1 cellular context compared by ENCODE assay signal in genomic region chr6:35731736-35732532, GRCh38.
TF ChIP-seq lines count a peak whose summit lies in the region.

No MANE protein-coding gene starts in this region.

TF ChIP-seq in HepG2, 621 proteins besides CTCF, POLR2A, EP300 and RAD21 (continued from another document and continues in another):
- TF ChIP-seq SRSF9 (IDR thresholded peaks at IDR 0.05; ENCODE audit: borderline replicate concordance, insufficient read depth, low read depth, low read length, poor library complexity, severe bottlenecking) (no peak), SRSF1 (optimal IDR thresholded peaks at IDR 0.05; ENCODE audit: low read depth, low read length) (peak; percentile 77), ZIK1 (CRISPR knock-in tag; IDR thresholded peaks at IDR 0.05; ENCODE audit: borderline replicate concordance, low read depth) (no peak), ZBTB42 (CRISPR knock-in tag; IDR thresholded peaks at IDR 0.05) (0 out of 2 replicates have a peak, but pooled peaks have one; percentile 44), GTF3A (CRISPR knock-in tag; conservative IDR thresholded peaks at IDR 0.05) (no peak), SUZ12 (IDR thresholded peaks at IDR 0.05; ENCODE audit: low read depth, low read length) (no peak), TFE3 (CRISPR knock-in tag; IDR thresholded peaks at IDR 0.05) (peak; percentile 67; the same call in 1 of the 2 replicates), PAWR (CRISPR knock-in tag; IDR thresholded peaks at IDR 0.05; ENCODE audit: borderline replicate concordance) (no peak), PRDM4 (CRISPR knock-in tag; IDR thresholded peaks at IDR 0.05; ENCODE audit: borderline replicate concordance) (no peak), POLR2AphosphoS5 (IDR thresholded peaks at IDR 0.05; ENCODE audit: low read depth, low read length) (peak; percentile 53), HNF4G (IDR thresholded peaks at IDR 0.05; ENCODE audit: borderline replicate concordance, low read depth, low read length) (peak; percentile 51; the same call in 1 of the 2 replicates), HNF4G (CRISPR knock-in tag; IDR thresholded peaks at IDR 0.05; ENCODE audit: borderline replicate concordance, low read depth) (no peak), ZNF180 (CRISPR knock-in tag; IDR thresholded peaks at IDR 0.05; ENCODE audit: borderline replicate concordance, low read depth) (no peak), ZNF484 (CRISPR knock-in tag; IDR thresholded peaks at IDR 0.05; ENCODE audit: borderline replicate concordance, low read depth) (no peak), NBN (conservative IDR thresholded peaks at IDR 0.05) (no peak), DPF2 (CRISPR knock-in tag; IDR thresholded peaks at IDR 0.05; ENCODE audit: borderline replicate concordance, low read depth) (no peak), CCAR2 (optimal IDR thresholded peaks at IDR 0.05; ENCODE audit: low read depth, low read length) (no peak), GATAD1 (CRISPR knock-in tag; IDR thresholded peaks at IDR 0.05) (no peak; the same call in none of the 2 replicates), THYN1 (CRISPR knock-in tag; IDR thresholded peaks at IDR 0.05; ENCODE audit: borderline replicate concordance, low read depth) (no peak), ZNF816 (CRISPR knock-in tag; IDR thresholded peaks at IDR 0.05; ENCODE audit: borderline replicate concordance) (no peak), GLI4 (CRISPR knock-in tag; IDR thresholded peaks at IDR 0.05; ENCODE audit: borderline replicate concordance) (no peak), ZNF414 (CRISPR knock-in tag; IDR thresholded peaks at IDR 0.05) (peak; percentile 91; the same call in 1 of the 2 replicates), ZC3H4 (CRISPR knock-in tag; IDR thresholded peaks at IDR 0.05; ENCODE audit: borderline replicate concordance) (0 out of 2 replicates have a peak, but pooled peaks have one; percentile 21), KLF16 (CRISPR knock-in tag; IDR thresholded peaks at IDR 0.05) (peak; percentile 45 to 96; a peak in 2 of 4 replicates), STAT5B (CRISPR knock-in tag; IDR thresholded peaks at IDR 0.05) (0 out of 2 replicates have a peak, but pooled peaks have one; percentile 11), ZBTB14 (CRISPR knock-in tag; IDR thresholded peaks at IDR 0.05) (peak; percentile 62; the same call in 1 of the 2 replicates), ADNP (CRISPR knock-in tag; IDR thresholded peaks at IDR 0.05) (no peak), ZNF644 (CRISPR knock-in tag; IDR thresholded peaks at IDR 0.05; ENCODE audit: low read depth) (no peak), RXRA (CRISPR knock-in tag; IDR thresholded peaks at IDR 0.05) (no peak; the same call in 1 of the 2 replicates), MYNN (CRISPR knock-in tag; IDR thresholded peaks at IDR 0.05; ENCODE audit: low read depth) (no peak), STAT6 (CRISPR knock-in tag; IDR thresholded peaks at IDR 0.05; ENCODE audit: borderline replicate concordance) (no peak), FLYWCH1 (CRISPR knock-in tag; IDR thresholded peaks at IDR 0.05) (no peak; the same call in 1 of the 2 replicates), ZNF549 (CRISPR knock-in tag; IDR thresholded peaks at IDR 0.05) (no peak), ZNF274 (CRISPR knock-in tag; IDR thresholded peaks at IDR 0.05) (peak; percentile 89), TARDBP (CRISPR knock-in tag; IDR thresholded peaks at IDR 0.05) (peak; percentile 81), ZNF790 (CRISPR knock-in tag; IDR thresholded peaks at IDR 0.05; ENCODE audit: borderline replicate concordance) (no peak), ZBTB49 (CRISPR knock-in tag; IDR thresholded peaks at IDR 0.05; ENCODE audit: borderline replicate concordance) (no peak), HHEX (CRISPR knock-in tag; IDR thresholded peaks at IDR 0.05) (no peak), ZFP37 (CRISPR knock-in tag; IDR thresholded peaks at IDR 0.05; ENCODE audit: borderline replicate concordance) (no peak; the same call in 1 of the 2 replicates), MNT (IDR thresholded peaks at IDR 0.05) (peak; percentile 88)
- TF ChIP-seq, protein P1, sequence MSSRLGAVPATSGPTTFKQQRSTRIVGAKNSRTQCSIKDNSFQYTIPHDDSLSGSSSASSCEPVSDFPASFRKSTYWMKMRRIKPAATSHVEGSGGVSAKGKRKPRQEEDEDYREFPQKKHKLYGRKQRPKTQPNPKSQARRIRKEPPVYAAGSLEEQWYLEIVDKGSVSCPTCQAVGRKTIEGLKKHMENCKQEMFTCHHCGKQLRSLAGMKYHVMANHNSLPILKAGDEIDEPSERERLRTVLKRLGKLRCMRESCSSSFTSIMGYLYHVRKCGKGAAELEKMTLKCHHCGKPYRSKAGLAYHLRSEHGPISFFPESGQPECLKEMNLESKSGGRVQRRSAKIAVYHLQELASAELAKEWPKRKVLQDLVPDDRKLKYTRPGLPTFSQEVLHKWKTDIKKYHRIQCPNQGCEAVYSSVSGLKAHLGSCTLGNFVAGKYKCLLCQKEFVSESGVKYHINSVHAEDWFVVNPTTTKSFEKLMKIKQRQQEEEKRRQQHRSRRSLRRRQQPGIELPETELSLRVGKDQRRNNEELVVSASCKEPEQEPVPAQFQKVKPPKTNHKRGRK (CRISPR knock-in tag; IDR thresholded peaks at IDR 0.05): no peak
- TF ChIP-seq, protein P2, sequence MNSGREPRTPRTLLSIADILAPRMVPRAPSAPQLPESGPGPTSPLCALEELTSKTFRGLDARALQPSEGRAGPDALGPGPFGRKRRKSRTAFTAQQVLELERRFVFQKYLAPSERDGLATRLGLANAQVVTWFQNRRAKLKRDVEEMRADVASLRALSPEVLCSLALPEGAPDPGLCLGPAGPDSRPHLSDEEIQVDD (CRISPR knock-in tag; IDR thresholded peaks at IDR 0.05; ENCODE audit: borderline replicate concordance): no peak
- TF ChIP-seq, protein P3, sequence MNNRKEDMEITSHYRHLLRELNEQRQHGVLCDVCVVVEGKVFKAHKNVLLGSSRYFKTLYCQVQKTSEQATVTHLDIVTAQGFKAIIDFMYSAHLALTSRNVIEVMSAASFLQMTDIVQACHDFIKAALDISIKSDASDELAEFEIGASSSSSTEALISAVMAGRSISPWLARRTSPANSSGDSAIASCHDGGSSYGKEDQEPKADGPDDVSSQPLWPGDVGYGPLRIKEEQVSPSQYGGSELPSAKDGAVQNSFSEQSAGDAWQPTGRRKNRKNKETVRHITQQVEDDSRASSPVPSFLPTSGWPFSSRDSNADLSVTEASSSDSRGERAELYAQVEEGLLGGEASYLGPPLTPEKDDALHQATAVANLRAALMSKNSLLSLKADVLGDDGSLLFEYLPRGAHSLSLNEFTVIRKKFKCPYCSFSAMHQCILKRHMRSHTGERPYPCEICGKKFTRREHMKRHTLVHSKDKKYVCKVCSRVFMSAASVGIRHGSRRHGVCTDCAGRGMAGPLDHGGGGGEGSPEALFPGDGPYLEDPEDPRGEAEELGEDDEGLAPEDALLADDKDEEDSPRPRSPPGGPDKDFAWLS (CRISPR knock-in tag; IDR thresholded peaks at IDR 0.05; ENCODE audit: borderline replicate concordance): no peak
